Comparison of ENCODE assay signal across 1 cellular context in genomic region chr17:40480501-40481003, GRCh38.
A peak's percentile ranks its signal among the peaks of the same experiment; 100 is the strongest.
TF ChIP-seq lines count a peak whose summit lies in the region.

No MANE protein-coding gene starts in this region.

TF ChIP-seq in HepG2, 621 proteins besides CTCF, POLR2A, EP300 and RAD21 (continues in another document):
- TF ChIP-seq ZNF24 (IDR thresholded peaks at IDR 0.05) (no peak), ZNF432 (CRISPR knock-in tag; IDR thresholded peaks at IDR 0.05; ENCODE audit: borderline replicate concordance) (no peak), GMEB2 (CRISPR knock-in tag; IDR thresholded peaks at IDR 0.05; ENCODE audit: low read depth) (no peak), ZNF256 (CRISPR knock-in tag; conservative IDR thresholded peaks at IDR 0.05) (no peak), ZNF563 (CRISPR knock-in tag; IDR thresholded peaks at IDR 0.05) (no peak), ZMYM2 (CRISPR knock-in tag; IDR thresholded peaks at IDR 0.05) (no peak), ZNF597 (CRISPR knock-in tag; IDR thresholded peaks at IDR 0.05) (no peak), PLSCR1 (CRISPR knock-in tag; IDR thresholded peaks at IDR 0.05; ENCODE audit: borderline replicate concordance) (no peak), PBX3 (CRISPR knock-in tag; IDR thresholded peaks at IDR 0.05; ENCODE audit: borderline replicate concordance) (no peak), FOSL2 (CRISPR knock-in tag; IDR thresholded peaks at IDR 0.05) (peak; percentile 82), HOXA9 (CRISPR knock-in tag; IDR thresholded peaks at IDR 0.05; ENCODE audit: borderline replicate concordance) (no peak), THRA (CRISPR knock-in tag; IDR thresholded peaks at IDR 0.05; ENCODE audit: borderline replicate concordance) (peak; percentile 22; the same call in 1 of the 2 replicates), NFYB (CRISPR knock-in tag; IDR thresholded peaks at IDR 0.05) (no peak), TIGD3 (CRISPR knock-in tag; IDR thresholded peaks at IDR 0.05; ENCODE audit: borderline replicate concordance) (no peak), ETV5 (CRISPR knock-in tag; IDR thresholded peaks at IDR 0.05; ENCODE audit: borderline replicate concordance) (peak; percentile 85), ZNF598 (CRISPR knock-in tag; IDR thresholded peaks at IDR 0.05; ENCODE audit: borderline replicate concordance) (no peak), BHLHE40 (IDR thresholded peaks at IDR 0.05; ENCODE audit: low read length) (no peak), ZNF629 (CRISPR knock-in tag; conservative IDR thresholded peaks at IDR 0.05) (no peak), MTERF4 (CRISPR knock-in tag; IDR thresholded peaks at IDR 0.05) (no peak), FOXK1 (CRISPR knock-in tag; IDR thresholded peaks at IDR 0.05; ENCODE audit: borderline replicate concordance, low read depth) (no peak), PTBP1 (IDR thresholded peaks at IDR 0.05; ENCODE audit: low read depth, low read length, poor library complexity, severe bottlenecking) (no peak), ZNF326 (CRISPR knock-in tag; IDR thresholded peaks at IDR 0.05; ENCODE audit: borderline replicate concordance) (no peak), BRF2 (CRISPR knock-in tag; IDR thresholded peaks at IDR 0.05) (no peak), ZNF772 (CRISPR knock-in tag; IDR thresholded peaks at IDR 0.05) (no peak), TBX3 (IDR thresholded peaks at IDR 0.05; ENCODE audit: borderline replicate concordance) (peak; percentile 24; the same call in 1 of the 2 replicates), SNAPC4 (CRISPR knock-in tag; IDR thresholded peaks at IDR 0.05) (no peak), SP5 (CRISPR knock-in tag; IDR thresholded peaks at IDR 0.05; ENCODE audit: borderline replicate concordance, low read depth) (peak; percentile 66; the same call in 1 of the 2 replicates), ARID3A (IDR thresholded peaks at IDR 0.05; ENCODE audit: low read depth, low read length) (no peak), AFF4 (CRISPR knock-in tag; IDR thresholded peaks at IDR 0.05) (no peak), PAWR (CRISPR knock-in tag; IDR thresholded peaks at IDR 0.05; ENCODE audit: borderline replicate concordance) (no peak), HNRNPLL (IDR thresholded peaks at IDR 0.05; ENCODE audit: low read depth, low read length, poor library complexity, severe bottlenecking) (no peak), AHR (CRISPR knock-in tag; IDR thresholded peaks at IDR 0.05) (0 out of 2 replicates have a peak, but pooled peaks have one; percentile 18), ZNF282 (IDR thresholded peaks at IDR 0.05; ENCODE audit: partially characterized antibody) (no peak), BCL6 (CRISPR knock-in tag; IDR thresholded peaks at IDR 0.05) (no peak), KDM5A (IDR thresholded peaks at IDR 0.05; ENCODE audit: borderline replicate concordance, low read length) (no peak)
